Comparison of ENCODE assay signal across 22 cellular contexts in genomic region chrX:63679432-63679831, GRCh38.
"Had no signal": no experiment of that assay in that cellular context is flagged by ENCODE, and none has a peak within 500 bp of the region (broad histone marks: within the 10 kb centered on the region; RNA-seq: fewer than 3 reads in every experiment).

No MANE protein-coding gene starts in this region.

- H3K27ac ChIP-seq: HL-60, KMS-11, RWPE1 had no signal

- FAIRE-seq: HTR-8/SVneo had no signal

- DNase-seq: Kasumi-1, MM.1S, NCI-H1092 treated with DMSO at 0.1 percent for 48 hours, NCI-H1436, NCI-H187, NCI-H2029, NCI-H2081 treated with DMSO at 0.1 percent for 48 hours, NCI-H2171, NCI-H226, NCI-H446, NCI-H510A, NCI-H524 treated with DMSO at 0.1 percent for 48 hours, PC-3, SHP77, SK-N-SH, SW 1271, T-cell had no signal

- ATAC-seq: Panc1, PC-3, T-cell had no signal

- H3K4me2 ChIP-seq: KMS-11, SK-N-SH had no signal

- H3K9ac ChIP-seq: KMS-11, SK-N-SH had no signal
